Comparison of ENCODE assay signal across 14 cellular contexts in the genomic region with DNA sequence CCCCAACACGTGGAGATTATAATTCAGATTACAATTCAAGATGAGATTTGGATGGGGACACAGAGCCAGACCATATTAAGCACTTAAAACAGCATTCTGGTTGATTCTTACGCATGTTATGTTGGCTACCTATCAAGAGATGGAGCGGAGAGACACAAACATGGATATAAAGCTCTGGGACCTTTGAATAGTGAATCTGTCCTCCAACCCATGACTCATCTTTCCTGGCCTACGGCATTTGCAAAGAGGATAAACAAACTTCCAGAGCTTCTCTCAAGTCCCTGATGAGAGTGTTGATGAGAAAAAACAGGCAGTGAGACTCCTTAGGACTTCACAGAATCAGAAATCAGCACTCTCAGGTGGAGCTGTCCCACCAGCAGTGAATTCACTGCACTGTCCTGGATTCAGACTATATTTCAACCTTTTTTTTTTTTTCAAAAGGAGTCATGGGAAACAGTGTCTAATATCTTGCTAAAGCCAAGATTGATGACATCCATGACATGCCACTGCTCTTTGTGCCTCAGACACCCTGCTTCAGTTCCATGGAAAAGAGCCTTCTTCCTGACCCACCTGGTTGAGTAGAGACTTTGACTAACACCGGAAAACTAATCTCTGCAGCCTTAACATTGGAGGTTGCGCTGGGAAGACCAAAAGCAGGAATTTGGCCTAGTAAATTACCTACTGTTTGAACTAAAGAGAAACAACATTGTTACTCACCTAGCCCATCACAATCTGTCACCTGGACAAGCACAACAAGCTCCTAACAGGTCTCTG.
DNase-seq lines count a peak whose midpoint lies in the region; ATAC-seq, FAIRE-seq and TF ChIP-seq lines count a peak whose summit lies in the region.
"Had no signal": no experiment of that assay in that cellular context is flagged by ENCODE, and none has a peak within 500 bp of the region (broad histone marks: within the 10 kb centered on the region; RNA-seq: fewer than 3 reads in every experiment).

No MANE protein-coding gene starts in this region.

- FAIRE-seq in pancreas (lab: Jason Lieb, UNC), result peak; percentile 56

- no peaks in the 10 kb centered on the region for H3K27me3 ChIP-seq in SJSA1 (replicated peaks)
- H3K27me3 ChIP-seq in esophagus muscularis mucosa, result no peaks in the 10 kb centered on the region
- no peaks in the 10 kb centered on the region for H3K27me3 ChIP-seq in pancreas
- no peaks in the 10 kb centered on the region for H3K27me3 ChIP-seq in Caco-2 (replicated peaks; ENCODE audit: control insufficient read depth, insufficient read depth, low read length)
- H3K27me3 ChIP-seq: tibial artery had no signal

- CTCF ChIA-PET in Caco-2 (lab: Charles Lee), result no interaction called here

- H3K4me1 ChIP-seq in SJSA1 (replicated peaks) (peaks cover 22% of the 10 kb centered on the region), esophagus muscularis mucosa (peaks cover 17 to 53% (median 38%) of the 10 kb centered on the region in 4 donors), pancreas (peaks cover 0 to 4% (median 0%) of the 10 kb centered on the region in 3 donors), Caco-2 (no peaks in the 10 kb centered on the region)

- DNase-seq in DMS53 treated with DMSO at 0.1 percent for 48 hours (lab: John Stamatoyannopoulos, UW; ENCODE audit: unreplicated experiment), result peak; percentile 59
- DNase-seq in SJSA1 (ENCODE audit: low read depth in 1 of 2, low spot score in 2 of 2), result peak; percentile 65 to 78
- no peak for DNase-seq in esophagus muscularis mucosa (ENCODE audit: extremely low spot score)
- no peak for DNase-seq in pancreas
- DNase-seq in Caco-2, result no peak
- DNase-seq: activated CD4-positive, alpha-beta T cell treated with anti-CD3 and anti-CD28 coated beads, Interleukin-2, amount 10 ng/mL, durations not matched to agents 7 days and 5 days; activated naive CD8-positive, alpha-beta T cell treated with anti-CD3 and anti-CD28 coated beads for 36 hours; NCI-H146; stimulated activated CD4-positive, alpha-beta T cell treated with anti-CD3 and anti-CD28 coated beads, Interleukin-4, amount 100 ng/mL, for 4 hours; tibial artery had no signal

- H3K27ac ChIP-seq in SJSA1, result no peak overlapping the region
- H3K27ac ChIP-seq in esophagus muscularis mucosa (replicated peaks in 1 of 4), result peak overlapping the region; percentile 66 to 78 (median 69)
- no peak overlapping the region for H3K27ac ChIP-seq in pancreas
- H3K27ac ChIP-seq: HL-60, tibial artery had no signal

- H3K4me3 ChIP-seq in SJSA1 (no peak overlapping the region), esophagus muscularis mucosa (no peak overlapping the region), pancreas (no peak overlapping the region), Caco-2 (ENCODE audit: low read depth, low read length) (no peak overlapping the region)
- H3K4me3 ChIP-seq: tibial artery had no signal

- no peak for TF ChIP-seq POLR2A in esophagus muscularis mucosa (IDR thresholded peaks at IDR 0.05; ENCODE audit: low read depth)

- TF ChIP-seq CTCF in esophagus muscularis mucosa (IDR thresholded peaks at IDR 0.05) (no peak), pancreas (IDR thresholded peaks at IDR 0.05) (no peak), Caco-2 (IDR thresholded peaks at IDR 0.05; ENCODE audit: insufficient read depth in 1 of 2, low read depth in 1 of 2, low read length in 1 of 2, severe bottlenecking in 1 of 2, unreplicated experiment in 1 of 2) (no peak)

- no peaks in the 10 kb centered on the region for H3K36me3 Mint-ChIP-seq in Caco-2 (ENCODE audit: insufficient read depth, unreplicated experiment)
- H3K36me3 Mint-ChIP-seq: activated naive CD8-positive, alpha-beta T cell treated with anti-CD3 and anti-CD28 coated beads for 36 hours had no signal

- WGBS in esophagus muscularis mucosa, result 53% methylated on average over 6 of the region's 6 CpGs
- 84 to 88% methylated on average over 6 of the region's 6 CpGs for WGBS in pancreas, 2 donors

- no peak overlapping the region for H3K4me3 Mint-ChIP-seq in Caco-2 (ENCODE audit: unreplicated experiment)
- H3K4me3 Mint-ChIP-seq: activated CD4-positive, alpha-beta T cell treated with anti-CD3 and anti-CD28 coated beads, Interleukin-2, amount 10 ng/mL, durations not matched to agents 7 days and 5 days; activated naive CD8-positive, alpha-beta T cell treated with anti-CD3 and anti-CD28 coated beads for 36 hours had no signal

- H3K4me1 Mint-ChIP-seq in Caco-2 (ENCODE audit: low read depth, unreplicated experiment), result no peaks in the 10 kb centered on the region
- H3K4me1 Mint-ChIP-seq: activated CD4-positive, alpha-beta T cell treated with anti-CD3 and anti-CD28 coated beads, Interleukin-2, amount 10 ng/mL, durations not matched to agents 7 days and 5 days had no signal

- no TSS peak for BruUV-seq in Caco-2 (replicated peaks; lab: Mats Ljungman, UMichigan)

- peak; percentile 37 for TF ChIP-seq EP300 in esophagus muscularis mucosa (IDR thresholded peaks at IDR 0.05)

- intact Hi-C loops in esophagus muscularis mucosa (cut with DNase I) (no loop called here), pancreas (cut with DNase I) (no loop called here), Caco-2 (cut with micrococcal nuclease; ENCODE audit: unreplicated experiment) (no loop called here)

- H3K36me3 ChIP-seq in SJSA1, result no peaks in the 10 kb centered on the region
- no peaks in the 10 kb centered on the region for H3K36me3 ChIP-seq in esophagus muscularis mucosa
- no peaks in the 10 kb centered on the region for H3K36me3 ChIP-seq in pancreas
- no peaks in the 10 kb centered on the region for H3K36me3 ChIP-seq in Caco-2 (ENCODE audit: control insufficient read depth, insufficient read depth, low read length)
- H3K36me3 ChIP-seq: tibial artery had no signal

- peaks cover 5% of the 10 kb centered on the region for H3K27me3 Mint-ChIP-seq in Caco-2 (ENCODE audit: insufficient read depth, unreplicated experiment)
- H3K27me3 Mint-ChIP-seq: activated naive CD8-positive, alpha-beta T cell treated with anti-CD3 and anti-CD28 coated beads for 36 hours had no signal

- ATAC-seq in pancreas (peak in 3 of 4 donors; percentile 26 to 60 (median 53)), HG03565 (IDR thresholded peaks at IDR 0.05; ENCODE audit: unreplicated experiment) (no peak), HG03460 (IDR thresholded peaks at IDR 0.05; ENCODE audit: unreplicated experiment) (no peak), HG02973 (IDR thresholded peaks at IDR 0.05; ENCODE audit: unreplicated experiment) (no peak)

- no peaks in the 10 kb centered on the region for H3K9me3 Mint-ChIP-seq in Caco-2 (ENCODE audit: unreplicated experiment)
- H3K9me3 Mint-ChIP-seq: activated CD4-positive, alpha-beta T cell treated with anti-CD3 and anti-CD28 coated beads, Interleukin-2, amount 10 ng/mL, durations not matched to agents 7 days and 5 days; activated naive CD8-positive, alpha-beta T cell treated with anti-CD3 and anti-CD28 coated beads for 36 hours had no signal

- H3K9me3 ChIP-seq in SJSA1 (replicated peaks) (no peaks in the 10 kb centered on the region), esophagus muscularis mucosa (no peaks in the 10 kb centered on the region), pancreas (no peaks in the 10 kb centered on the region), Caco-2 (no peaks in the 10 kb centered on the region)
- H3K9me3 ChIP-seq: tibial artery had no signal

- H3K27ac Mint-ChIP-seq in Caco-2 (ENCODE audit: unreplicated experiment), result no peak overlapping the region
- H3K27ac Mint-ChIP-seq: activated CD4-positive, alpha-beta T cell treated with anti-CD3 and anti-CD28 coated beads, Interleukin-2, amount 10 ng/mL, durations not matched to agents 7 days and 5 days; activated naive CD8-positive, alpha-beta T cell treated with anti-CD3 and anti-CD28 coated beads for 36 hours had no signal

- POLR2A ChIA-PET in Caco-2 (lab: Charles Lee), result no interaction called here

Comparison
In these comparisons a context has a peak if more than half of its experiments do, and no peak if none do; other contexts are left out.
1. DNase-seq: peak in DMS53 treated with DMSO at 0.1 percent for 48 hours (single experiment) and SJSA1 (2 of 2); none in esophagus muscularis mucosa (single experiment), pancreas (0 of 6) and Caco-2 (0 of 2).
2. H3K27ac ChIP-seq: peak in esophagus muscularis mucosa (4 of 4); none in SJSA1 (single experiment) and pancreas (0 of 4).
3. ATAC-seq: peak in pancreas (3 of 4); none in HG03565 (single experiment), HG03460 (single experiment) and HG02973 (single experiment).